Comparison of ENCODE assay signal across 13 cellular contexts in genomic region chr12:64059685-64060084, GRCh38.
"Had no signal": no experiment of that assay in that cellular context is flagged by ENCODE, and none has a peak within 500 bp of the region (broad histone marks: within the 10 kb centered on the region; RNA-seq: fewer than 3 reads in every experiment).

No MANE protein-coding gene starts in this region.

- ATAC-seq: activated naive CD8-positive, alpha-beta T cell treated with anti-CD3 and anti-CD28 coated beads, Interleukin-2, amount 50 U/mL, for 24 hours; left lobe of liver had no signal

- DNase-seq: activated B cell treated with CpG ODN at 0.5 μM for 24 hours; activated CD4-positive, alpha-beta T cell treated with anti-CD3 and anti-CD28 coated beads, Interleukin-2, amount 10 ng/mL, durations not matched to agents 24 days and 14 days; activated CD8-positive, alpha-beta memory T cell treated with anti-CD3 and anti-CD28 coated beads for 24 hours; activated naive CD4-positive, alpha-beta T cell treated with Interleukin-2 at 50 U/mL for 16 hours; activated naive CD8-positive, alpha-beta T cell treated with anti-CD3 and anti-CD28 coated beads, Interleukin-2, amount 50 U/mL, for 24 hours; immature natural killer cell; stimulated activated CD4-positive, alpha-beta T cell treated with anti-CD3 and anti-CD28 coated beads, Interleukin-12 subunit alpha, Interleukin-12 subunit beta, amount 100 ng/mL, for 4 hours; stimulated activated CD4-positive, alpha-beta T cell treated with anti-CD3 and anti-CD28 coated beads, Interleukin-2, amount 100 ng/mL, for 48 hours; stimulated activated CD8-positive, alpha-beta memory T cell treated with anti-CD3 and anti-CD28 coated beads, Interleukin-4, amount 100 ng/mL, for 48 hours had no signal

- H3K27ac ChIP-seq: thoracic aorta had no signal

- FAIRE-seq: astrocyte, colon had no signal
